In genomic region chr1:1616838-1617237, GRCh38 we compare ENCODE assay signal across 6 cellular contexts. TPM values are rescaled to one million over a fixed set of nuclear protein-coding genes. Genes with fewer than 3 reads are reported as not detected.
DNase-seq lines count a peak whose midpoint lies in the region; ATAC-seq, FAIRE-seq and TF ChIP-seq lines count a peak whose summit lies in the region.

No MANE protein-coding gene starts in this region.

- CTCF ChIA-PET in K562 (lab: Yijun Ruan, JAX; ENCODE audit: low intra/inter-chr PET ratio): no interaction called here

- peak overlapping the region; percentile 89 for H3K4me3 ChIP-seq in GM12875 (ENCODE audit: low read depth, low read length)
- peak overlapping the region; percentile 87 for H3K4me3 ChIP-seq in K562

- no peaks in the 10 kb centered on the region for H3K27me3 Mint-ChIP-seq in nephron (ENCODE audit: low read depth)

- peaks cover 24% of the 10 kb centered on the region; the same call in 1 of the 2 replicates for H4K20me1 ChIP-seq in K562 (replicated peaks; ENCODE audit: control insufficient read depth, insufficient read depth, low read length)

- ATAC-seq in K562: no peak

- H3K79me2 ChIP-seq in K562 (ENCODE audit: control insufficient read depth, insufficient read depth, low read length): peaks cover 31% of the 10 kb centered on the region

- POLR2A ChIA-PET in K562 (lab: Yijun Ruan, JAX): interaction anchor here (0.6 kb wide), 1 partner anchor 135 kb away, joined by 3 read pairs; no protein-coding TSS in a partner anchor

- 83% methylated on average over 17 of the region's 19 CpGs for WGBS in K562 (ENCODE audit: insufficient coverage, low coverage, missing lambda C conversion rate)

- TF ChIP-seq CTCF in GM12875 (IDR thresholded peaks at IDR 0.05; ENCODE audit: borderline replicate concordance, insufficient read depth, low read depth, low read length) (no peak), K562 (IDR thresholded peaks at IDR 0.05 in 2 of 3, conservative IDR thresholded peaks at IDR 0.05 in 1 of 3; ENCODE audit: insufficient read depth in 2 of 3, low read depth in 1 of 3, low read length in 3 of 3) (no peak), nephron (IDR thresholded peaks at IDR 0.05; ENCODE audit: unreplicated experiment in 3 of 3) (no peak)

- H2AFZ ChIP-seq in K562 (ENCODE audit: low read depth, low read length): no peak overlapping the region

- peak overlapping the region; percentile 84 to 90 (median 89) for H3K4me3 Mint-ChIP-seq in nephron

- H3K9me1 ChIP-seq in K562 (ENCODE audit: control insufficient read depth, insufficient read depth, low read length): no peaks in the 10 kb centered on the region

- peak overlapping the region; percentile 94 for H3K4me2 ChIP-seq in K562 (ENCODE audit: insufficient read depth, low read length)

- no peaks in the 10 kb centered on the region for H3K9me3 Mint-ChIP-seq in nephron

- BruUV-seq in K562 (replicated peaks; lab: Mats Ljungman, UMichigan): no TSS peak

- H3K9me3 ChIP-seq in K562 (replicated peaks; ENCODE audit: control insufficient read depth, insufficient read depth, low read depth, low read length): no peaks in the 10 kb centered on the region

- intact Hi-C loops in K562 (cut with micrococcal nuclease): no loop called here

- H3K27ac ChIP-seq in K562 (ENCODE audit: extremely low read depth, low read depth, low read length): no peak overlapping the region

- peak overlapping the region; percentile 99 to 100; a peak in 3 of 4 replicates for H3K9ac ChIP-seq in K562 (ENCODE audit: insufficient read depth in 1 of 2, low read depth in 2 of 2, low read length in 2 of 2)

- H3K36me3 Mint-ChIP-seq in nephron (ENCODE audit: low read depth): no peaks in the 10 kb centered on the region

- in situ Hi-C loops in K562 (cut with MboI): no loop called here

- H3K27ac Mint-ChIP-seq in nephron: peak overlapping the region; percentile 42 to 86 (median 75)

- TF ChIP-seq EP300 in K562 (IDR thresholded peaks at IDR 0.05; ENCODE audit: low read length): no peak

- H3K4me1 ChIP-seq in K562 (replicated peaks in 1 of 2; ENCODE audit: control insufficient read depth in 2 of 2, insufficient read depth in 2 of 2, low read length in 2 of 2): peaks cover 13 to 80% of the 10 kb centered on the region in 2 experiments; a peak in 4 of 5 replicates

- DNase-seq in K562 (ENCODE audit: extremely low read depth in 1 of 4, low spot score in 3 of 4) (peak in 1 of 4 experiments; percentile 2), amygdala (lab: John Stamatoyannopoulos, UW) (no peak), HT-29 (ENCODE audit: low spot score) (no peak), NCI-H1048 (lab: John Stamatoyannopoulos, UW) (no peak)

- H3K4me1 Mint-ChIP-seq in nephron: peaks cover 26% of the 10 kb centered on the region

- no peak for TF ChIP-seq POLR2A in K562 (conservative IDR thresholded peaks at IDR 0.05)

- FAIRE-seq in K562 (lab: Jason Lieb, UNC): no peak

- peaks cover 9% of the 10 kb centered on the region; the same call in 2 of the 3 replicates for H3K36me3 ChIP-seq in K562 (ENCODE audit: control insufficient read depth, insufficient read depth, low read length)

- TF ChIP-seq RAD21 in K562 (CRISPR knock-in tag; conservative IDR thresholded peaks at IDR 0.05 in 1 of 2, IDR thresholded peaks at IDR 0.05 in 1 of 2): no peak

- H3K27me3 ChIP-seq in K562 (ENCODE audit: control insufficient read depth in 2 of 2, insufficient read depth in 2 of 2, low read length in 2 of 2): no peaks in the 10 kb centered on the region

RNA-seq across cellular contexts. Expression of gene MIB2, which starts 1.5 kb away (rescaled TPM):
- 59.7 and 195 TPM in 2 replicates for total RNA-seq in K562 (2011; cell fraction: chromatin; rRNA removed; ENCODE audit: low replicate concordance)
- 141 and 146 TPM in 2 replicates for total RNA-seq in K562 (2011; cell fraction: nucleolus; rRNA removed)
- total RNA-seq in K562 (2011; cell fraction: nucleoplasm; rRNA removed): 57.8 and 65.2 TPM in 2 replicates
- total RNA-seq in K562 (2014; rRNA removed) (13.1 and 18.6 TPM in 2 replicates), K562 (2014; rRNA removed; fragmentation: Illumina TruSeq; extraction: Trizol) (0.48 and 0.62 TPM in 2 replicates), K562 (2015; rRNA removed; fragmentation: Illumina TruSeq; extraction: Trizol) (3.1 and 4.9 TPM in 2 replicates), K562 (2021) (17.0 and 17.2 TPM in 2 replicates)
- polyA plus RNA-seq in K562 (2011; rRNA removed) (6.6 and 10.1 TPM in 2 replicates), K562 (2014; fragmentation: Illumina TruSeq; extraction: Trizol) (0.80 and 1.4 TPM in 2 replicates), K562 (2014; fragmentation: Nextera tagmentation; extraction: Ambion mirVana) (under 1 TPM in 1 of 2 experiments, not detected in 1; 0.04 TPM), K562 (2014; rRNA removed) (12.0 and 16.8 TPM in 2 replicates)
- 9.9 and 25.0 TPM in 2 replicates for polyA plus RNA-seq in K562 (2011; cell fraction: cytosol; rRNA removed)
- 105 and 181 TPM in 2 replicates for polyA plus RNA-seq in K562 (2011; cell fraction: nucleus; rRNA removed)
- polyA plus RNA-seq in K562 (2012): 16.8 and 55.2 TPM in 2 replicates
- 4.4 and 5.2 TPM in 2 replicates for polyA minus RNA-seq in K562 (2011; rRNA and poly(A)+ RNA removed)
- polyA minus RNA-seq in K562 (2011; cell fraction: cytosol; rRNA and poly(A)+ RNA removed): 7.8 and 14.8 TPM in 2 replicates
- 40.3 and 45.4 TPM in 2 replicates for polyA minus RNA-seq in K562 (2011; cell fraction: nucleus; rRNA and poly(A)+ RNA removed)
- total RNA-seq in HT-29 (2014; rRNA removed; shearing (Covaris generic)): 65.3 and 89.0 TPM in 2 replicates

RNA-seq across cellular contexts. Expression of gene MMP23B, which starts 15.1 kb away (rescaled TPM):
- total RNA-seq in K562 (2011; cell fraction: chromatin; rRNA removed; ENCODE audit: low replicate concordance): 1.7 and 4.4 TPM in 2 replicates
- 4.9 and 5.5 TPM in 2 replicates for total RNA-seq in K562 (2011; cell fraction: nucleolus; rRNA removed)
- total RNA-seq in K562 (2011; cell fraction: nucleoplasm; rRNA removed): 1.3 and 2.1 TPM in 2 replicates
- total RNA-seq in K562 (2014; rRNA removed) (0.65 and 1.2 TPM in 2 replicates), K562 (2014; rRNA removed; fragmentation: Illumina TruSeq; extraction: Trizol) (not detected in 2 replicates), K562 (2015; rRNA removed; fragmentation: Illumina TruSeq; extraction: Trizol) (not detected in 2 replicates), K562 (2021) (0.38 and 1.3 TPM in 2 replicates)
- polyA plus RNA-seq in K562 (2011; rRNA removed) (0.30 and 0.45 TPM in 2 replicates), K562 (2014; fragmentation: Illumina TruSeq; extraction: Trizol) (not detected in 2 replicates), K562 (2014; fragmentation: Nextera tagmentation; extraction: Ambion mirVana) (not detected), K562 (2014; rRNA removed) (0.28 and 0.80 TPM in 2 replicates)
- polyA plus RNA-seq in K562 (2011; cell fraction: cytosol; rRNA removed): 0.27 and 1.3 TPM in 2 replicates
- polyA plus RNA-seq in K562 (2011; cell fraction: nucleus; rRNA removed): 2.7 and 9.6 TPM in 2 replicates
- 0.83 and 2.5 TPM in 2 replicates for polyA plus RNA-seq in K562 (2012)
- polyA minus RNA-seq in K562 (2011; rRNA and poly(A)+ RNA removed): not detected in 2 replicates
- polyA minus RNA-seq in K562 (2011; cell fraction: cytosol; rRNA and poly(A)+ RNA removed): not detected in 2 replicates
- 0.44 and 2.0 TPM in 2 replicates for polyA minus RNA-seq in K562 (2011; cell fraction: nucleus; rRNA and poly(A)+ RNA removed)
- total RNA-seq in HT-29 (2014; rRNA removed; shearing (Covaris generic)): 0.10 and 1.3 TPM in 2 replicates

RNA-seq across cellular contexts. Expression of gene FNDC10, which starts 16.9 kb away (rescaled TPM):
- total RNA-seq in K562 (2011; cell fraction: chromatin; rRNA removed; ENCODE audit: low replicate concordance): 0.83 and 3.0 TPM in 2 replicates
- 3.7 and 4.7 TPM in 2 replicates for total RNA-seq in K562 (2011; cell fraction: nucleolus; rRNA removed)
- total RNA-seq in K562 (2011; cell fraction: nucleoplasm; rRNA removed): 2.1 and 4.0 TPM in 2 replicates
- total RNA-seq in K562 (2014; rRNA removed) (2.2 and 3.1 TPM in 2 replicates), K562 (2014; rRNA removed; fragmentation: Illumina TruSeq; extraction: Trizol) (0.29 TPM in 1 of 2 replicates, not detected in the other), K562 (2015; rRNA removed; fragmentation: Illumina TruSeq; extraction: Trizol) (2.9 and 3.8 TPM in 2 replicates), K562 (2021) (6.3 and 7.7 TPM in 2 replicates)
- polyA plus RNA-seq in K562 (2011; rRNA removed) (1.4 and 2.3 TPM in 2 replicates), K562 (2014; fragmentation: Illumina TruSeq; extraction: Trizol) (1.6 and 4.4 TPM in 2 replicates), K562 (2014; fragmentation: Nextera tagmentation; extraction: Ambion mirVana) (under 1 TPM; 0.08 to 0.11 TPM), K562 (2014; rRNA removed) (3.2 and 5.5 TPM in 2 replicates)
- 4.3 and 18.6 TPM in 2 replicates for polyA plus RNA-seq in K562 (2011; cell fraction: cytosol; rRNA removed)
- polyA plus RNA-seq in K562 (2011; cell fraction: nucleus; rRNA removed): 2.5 and 5.4 TPM in 2 replicates
- 6.7 and 7.8 TPM in 2 replicates for polyA plus RNA-seq in K562 (2012)
- polyA minus RNA-seq in K562 (2011; rRNA and poly(A)+ RNA removed): 0.45 and 1.0 TPM in 2 replicates
- polyA minus RNA-seq in K562 (2011; cell fraction: cytosol; rRNA and poly(A)+ RNA removed): 7.0 and 9.5 TPM in 2 replicates
- polyA minus RNA-seq in K562 (2011; cell fraction: nucleus; rRNA and poly(A)+ RNA removed): 2.7 and 3.0 TPM in 2 replicates
- not detected in 2 replicates for total RNA-seq in HT-29 (2014; rRNA removed; shearing (Covaris generic))

RNA-seq across cellular contexts. Expression of gene CDK11B, which starts 42.0 kb away (rescaled TPM):
- 24.3 and 27.2 TPM in 2 replicates for total RNA-seq in K562 (2011; cell fraction: chromatin; rRNA removed; ENCODE audit: low replicate concordance)
- total RNA-seq in K562 (2011; cell fraction: nucleolus; rRNA removed): 12.2 and 15.8 TPM in 2 replicates
- 12.0 TPM in 2 replicates for total RNA-seq in K562 (2011; cell fraction: nucleoplasm; rRNA removed)
- total RNA-seq in K562 (2014; rRNA removed) (28.3 and 29.8 TPM in 2 replicates), K562 (2014; rRNA removed; fragmentation: Illumina TruSeq; extraction: Trizol) (13.3 and 18.5 TPM in 2 replicates), K562 (2015; rRNA removed; fragmentation: Illumina TruSeq; extraction: Trizol) (18.6 and 19.5 TPM in 2 replicates), K562 (2021) (27.7 and 34.7 TPM in 2 replicates)
- polyA plus RNA-seq in K562 (2011; rRNA removed) (6.2 and 6.5 TPM in 2 replicates), K562 (2014; fragmentation: Illumina TruSeq; extraction: Trizol) (50.8 and 52.2 TPM in 2 replicates), K562 (2014; fragmentation: Nextera tagmentation; extraction: Ambion mirVana) (1 to 10 TPM; 2.8 to 3.1 TPM), K562 (2014; rRNA removed) (33.1 and 42.2 TPM in 2 replicates)
- polyA plus RNA-seq in K562 (2011; cell fraction: cytosol; rRNA removed): 6.4 and 10.3 TPM in 2 replicates
- 28.0 and 40.4 TPM in 2 replicates for polyA plus RNA-seq in K562 (2011; cell fraction: nucleus; rRNA removed)
- polyA plus RNA-seq in K562 (2012): 42.4 and 48.6 TPM in 2 replicates
- 2.8 and 3.3 TPM in 2 replicates for polyA minus RNA-seq in K562 (2011; rRNA and poly(A)+ RNA removed)
- polyA minus RNA-seq in K562 (2011; cell fraction: cytosol; rRNA and poly(A)+ RNA removed): 5.3 and 6.9 TPM in 2 replicates
- polyA minus RNA-seq in K562 (2011; cell fraction: nucleus; rRNA and poly(A)+ RNA removed): 3.8 and 5.3 TPM in 2 replicates
- total RNA-seq in HT-29 (2014; rRNA removed; shearing (Covaris generic)): 21.9 and 24.1 TPM in 2 replicates

RNA-seq across cellular contexts. Expression of gene SSU72, which starts 42.2 kb away (rescaled TPM):
- total RNA-seq in K562 (2011; cell fraction: chromatin; rRNA removed; ENCODE audit: low replicate concordance): 158 and 318 TPM in 2 replicates
- total RNA-seq in K562 (2011; cell fraction: nucleolus; rRNA removed): 177 TPM in 2 replicates
- 165 and 176 TPM in 2 replicates for total RNA-seq in K562 (2011; cell fraction: nucleoplasm; rRNA removed)
- total RNA-seq in K562 (2014; rRNA removed) (157 and 175 TPM in 2 replicates), K562 (2014; rRNA removed; fragmentation: Illumina TruSeq; extraction: Trizol) (75.3 and 77.6 TPM in 2 replicates), K562 (2015; rRNA removed; fragmentation: Illumina TruSeq; extraction: Trizol) (79.3 and 80.4 TPM in 2 replicates), K562 (2021) (185 and 187 TPM in 2 replicates)
- polyA plus RNA-seq in K562 (2011; rRNA removed) (77.5 and 94.6 TPM in 2 replicates), K562 (2014; fragmentation: Illumina TruSeq; extraction: Trizol) (184 and 187 TPM in 2 replicates), K562 (2014; fragmentation: Nextera tagmentation; extraction: Ambion mirVana) (10 to 100 TPM; 70.8 to 90.8 TPM), K562 (2014; rRNA removed) (201 and 217 TPM in 2 replicates)
- polyA plus RNA-seq in K562 (2011; cell fraction: cytosol; rRNA removed): 108 and 136 TPM in 2 replicates
- polyA plus RNA-seq in K562 (2011; cell fraction: nucleus; rRNA removed): 118 and 152 TPM in 2 replicates
- polyA plus RNA-seq in K562 (2012): 185 and 187 TPM in 2 replicates
- 79.6 and 115 TPM in 2 replicates for polyA minus RNA-seq in K562 (2011; rRNA and poly(A)+ RNA removed)
- 73.7 and 101 TPM in 2 replicates for polyA minus RNA-seq in K562 (2011; cell fraction: cytosol; rRNA and poly(A)+ RNA removed)
- polyA minus RNA-seq in K562 (2011; cell fraction: nucleus; rRNA and poly(A)+ RNA removed): 42.8 and 44.6 TPM in 2 replicates
- total RNA-seq in HT-29 (2014; rRNA removed; shearing (Covaris generic)): 140 and 148 TPM in 2 replicates
